In genomic region chr13:112766336-112766735, GRCh38 we compare ENCODE assay signal across 13 cellular contexts.
"Had no signal": no experiment of that assay in that cellular context is flagged by ENCODE, and none has a peak within 500 bp of the region (broad histone marks: within the 10 kb centered on the region; RNA-seq: fewer than 3 reads in every experiment).

No MANE protein-coding gene starts in this region.

- H3K36me3 ChIP-seq: brain microvascular endothelial cell had no signal

- H3K4me3 Mint-ChIP-seq: natural killer cell treated with Interleukin-12 subunit alpha and Interleukin-12 subunit beta and Interleukin-15 and Interleukin-18, amount 100 ng/mL, for 72 hours; stimulated activated naive CD8-positive, alpha-beta T cell treated with anti-CD3 and anti-CD28 coated beads, Interleukin-15, Interleukin-2, amounts not matched to agents 100 ng/mL and 50 ng/mL, for 24 hours; T-helper 2 cell treated with Interferon-gamma antibody and Interleukin-4, amounts not matched to agents 5 μg/mL and 100 μg/mL, for 36 hours had no signal

- ATAC-seq: esophagus mucosa; left cardiac atrium; mucosa of descending colon; natural killer cell treated with Interleukin-12 subunit alpha and Interleukin-12 subunit beta and Interleukin-15 and Interleukin-18, amount 100 ng/mL, for 72 hours had no signal

- DNase-seq: activated CD4-positive, CD25-positive, alpha-beta regulatory T cell treated with anti-CD3 and anti-CD28 coated beads, Interleukin-2, amount 50 U/mL, for 72 hours; activated T-cell treated with anti-CD3 and anti-CD28 coated beads for 4 hours; brain microvascular endothelial cell; cerebellar nuclear complex; left cardiac atrium; mucosa of descending colon; stimulated activated CD4-positive, alpha-beta T cell treated with anti-CD3 and anti-CD28 coated beads, Interleukin-12 subunit alpha, Interleukin-12 subunit beta, amount 100 ng/mL, for 4 hours; upper lobe of left lung had no signal

- H3K27ac ChIP-seq: brain microvascular endothelial cell had no signal

- H3K27me3 Mint-ChIP-seq: stimulated activated naive CD8-positive, alpha-beta T cell treated with anti-CD3 and anti-CD28 coated beads, Interleukin-15, Interleukin-2, amounts not matched to agents 100 ng/mL and 50 ng/mL, for 24 hours had no signal

- H3K9me3 ChIP-seq: mucosa of descending colon, upper lobe of left lung had no signal

- H3K4me3 ChIP-seq: mucosa of descending colon, upper lobe of left lung had no signal

- H3K27me3 ChIP-seq: brain microvascular endothelial cell, upper lobe of left lung had no signal

- H3K9me3 Mint-ChIP-seq: natural killer cell treated with Interleukin-12 subunit alpha and Interleukin-12 subunit beta and Interleukin-15 and Interleukin-18, amount 100 ng/mL, for 72 hours; stimulated activated naive CD8-positive, alpha-beta T cell treated with anti-CD3 and anti-CD28 coated beads, Interleukin-15, Interleukin-2, amounts not matched to agents 100 ng/mL and 50 ng/mL, for 24 hours; T-helper 2 cell treated with Interferon-gamma antibody and Interleukin-4, amounts not matched to agents 5 μg/mL and 100 μg/mL, for 36 hours had no signal

- H3K36me3 Mint-ChIP-seq: activated naive CD4-positive, alpha-beta T cell treated with anti-CD3 and anti-CD28 coated beads, Interleukin-2, amount 50 U/mL, for 72 hours; natural killer cell treated with Interleukin-12 subunit alpha and Interleukin-12 subunit beta and Interleukin-15 and Interleukin-18, amount 100 ng/mL, for 72 hours had no signal

- H3K27ac Mint-ChIP-seq: natural killer cell treated with Interleukin-12 subunit alpha and Interleukin-12 subunit beta and Interleukin-15 and Interleukin-18, amount 100 ng/mL, for 72 hours; stimulated activated naive CD8-positive, alpha-beta T cell treated with anti-CD3 and anti-CD28 coated beads, Interleukin-15, Interleukin-2, amounts not matched to agents 100 ng/mL and 50 ng/mL, for 24 hours had no signal
